10 cellular contexts compared by ENCODE assay signal in the genomic region with DNA sequence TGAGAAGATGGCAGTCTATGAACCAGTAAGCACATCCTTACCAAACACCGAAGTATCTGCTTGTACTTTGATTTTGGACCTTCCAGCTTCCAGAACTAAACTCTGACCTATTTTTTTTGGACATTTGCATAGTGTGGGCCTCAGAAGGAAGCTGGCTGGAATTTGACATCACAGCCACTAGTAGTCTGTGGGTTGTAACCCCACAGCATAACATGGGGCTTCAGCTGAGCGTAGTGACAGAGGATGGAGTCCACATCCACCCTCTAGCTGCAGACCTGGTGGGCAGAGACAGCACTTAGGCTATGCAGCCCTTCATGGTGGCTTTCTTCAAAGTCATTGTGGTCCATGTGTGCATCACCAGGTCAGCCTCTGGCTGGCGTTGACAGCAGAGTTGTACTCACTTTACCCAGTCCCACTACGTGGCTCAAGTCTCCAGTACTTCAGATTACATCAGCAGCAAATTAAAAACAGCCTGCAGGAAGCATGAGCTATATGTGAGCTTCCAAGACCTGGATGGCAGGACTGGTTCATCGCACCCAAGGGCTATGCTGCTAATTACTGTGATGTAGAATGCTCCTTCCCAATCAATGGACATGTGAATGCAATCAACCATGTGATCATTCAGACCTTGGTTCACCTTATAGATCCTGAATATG. TPM values are rescaled to one million over a fixed set of nuclear protein-coding genes. Genes with fewer than 3 reads are reported as not detected.
"Had no signal": no experiment of that assay in that cellular context is flagged by ENCODE, and none has a peak within 500 bp of the region (broad histone marks: within the 10 kb centered on the region; RNA-seq: fewer than 3 reads in every experiment).

No MANE protein-coding gene starts in this region.

- H3K27ac ChIP-seq: HL-60 had no signal

- DNase-seq: H7, HFFc6, KG1 had no signal

- H3K36me3 ChIP-seq: HAP-1 had no signal

- ATAC-seq: GM23338, HCT116, HepG2 had no signal

- FAIRE-seq: HepG2 had no signal

- H2AFZ ChIP-seq: GM23338 had no signal

- H3K4me1 ChIP-seq: HAP-1 had no signal

- H3K4me3 ChIP-seq: GM23338, HAP-1 had no signal

- H3K9me3 ChIP-seq: HAP-1 had no signal

- H3K4me2 ChIP-seq: GM23338 had no signal

RNA-seq across cellular contexts. Expression of gene VPREB1, which starts 58.6 kb away (rescaled TPM):
- total RNA-seq: GM23338, H4, H7, HepG2, HFFc6, HT1080 had no signal
- polyA plus RNA-seq: GM23338, HepG2 had no signal
